In genomic region chr10:121900443-121901174, GRCh38 we compare ENCODE assay signal across 8 cellular contexts. TPM values are rescaled to one million over a fixed set of nuclear protein-coding genes. Genes with fewer than 3 reads are reported as not detected.
A peak's percentile ranks its signal among the peaks of the same experiment; 100 is the strongest.
DNase-seq lines count a peak whose midpoint lies in the region; ATAC-seq, FAIRE-seq and TF ChIP-seq lines count a peak whose summit lies in the region.

No MANE protein-coding gene starts in this region.

- TF ChIP-seq POLR2A in HepG2 (IDR thresholded peaks at IDR 0.05; ENCODE audit: insufficient read depth in 1 of 2, low read depth in 2 of 2, low read length in 2 of 2) = no peak

- CTCF ChIA-PET in Calu3 (lab: Charles Lee) = interaction anchor here (0.6 kb wide), 1 partner anchor 675 kb away, joined by 3 read pairs; no protein-coding TSS in a partner anchor
- CTCF ChIA-PET in HepG2 (lab: Yijun Ruan, JAX; ENCODE audit: low intra/inter-chr PET ratio, low total read pairs) = no interaction called here

- H3K9me3 Mint-ChIP-seq in Calu3 (ENCODE audit: low read depth, unreplicated experiment) = no peaks in the 10 kb centered on the region

- H3K36me3 ChIP-seq in HepG2 (replicated peaks in 1 of 2; ENCODE audit: control insufficient read depth in 1 of 2, insufficient read depth in 2 of 2, low read length in 2 of 2) = peaks cover 7 to 44% of the 10 kb centered on the region in 2 experiments
- peaks cover 27% of the 10 kb centered on the region for H3K36me3 ChIP-seq in upper lobe of right lung

- peaks cover 15% of the 10 kb centered on the region for H3K4me1 ChIP-seq in HepG2 (ENCODE audit: insufficient read depth, low read length)
- no peaks in the 10 kb centered on the region for H3K4me1 ChIP-seq in upper lobe of right lung

- POLR2A ChIA-PET in HepG2 (lab: Yijun Ruan, JAX) = no interaction called here

- DNase-seq in Calu3 (peak; percentile 10), HT1080 (ENCODE audit: low read depth) (peak; percentile 65), NOMO-1 treated with DMSO at 0.1 percent for 48 hours (lab: John Stamatoyannopoulos, UW; ENCODE audit: unreplicated experiment) (peak; percentile 70), cerebellar cortex (ENCODE audit: low spot score) (peak; percentile 85), HepG2 (ENCODE audit: low spot score) (peak; percentile 62), upper lobe of right lung (no peak), COLO668 (lab: John Stamatoyannopoulos, UW; ENCODE audit: unreplicated experiment) (no peak)

- intact Hi-C loops in Calu3 (cut with micrococcal nuclease; ENCODE audit: unreplicated experiment) = loop anchor here (5.0 kb wide), 1 partner anchor 958 kb away; no protein-coding TSS in a partner anchor
- intact Hi-C loops in HepG2 (cut with micrococcal nuclease; ENCODE audit: unreplicated experiment) = loop anchor here (1.0 to 5.0 kb wide), 2 partner anchors 76 to 958 kb away; no protein-coding TSS in a partner anchor
- intact Hi-C loops in upper lobe of right lung (cut with DNase I) = no loop called here

- BruUV-seq in Calu3 (replicated peaks; lab: Mats Ljungman, UMichigan) (no TSS peak), HepG2 (replicated peaks; lab: Mats Ljungman, UMichigan) (no TSS peak)

- TF ChIP-seq RAD21 in HepG2 (CRISPR knock-in tag; IDR thresholded peaks at IDR 0.05) = peak; percentile 46; the same call in 1 of the 2 replicates

- H3K27ac Mint-ChIP-seq in Calu3 (ENCODE audit: unreplicated experiment) = no peak overlapping the region

- TF ChIP-seq CTCF in Calu3 (IDR thresholded peaks at IDR 0.05; ENCODE audit: unreplicated experiment) = peak; percentile 25
- peak; percentile 74 for TF ChIP-seq CTCF in HepG2 (CRISPR knock-in tag; IDR thresholded peaks at IDR 0.05)
- peak; percentile 73 for TF ChIP-seq CTCF in upper lobe of right lung (IDR thresholded peaks at IDR 0.05)

- H3K36me3 Mint-ChIP-seq in Calu3 (ENCODE audit: insufficient read depth, unreplicated experiment) = peaks cover 4% of the 10 kb centered on the region

- H3K9me3 ChIP-seq in HepG2 (ENCODE audit: low read length) (no peaks in the 10 kb centered on the region), upper lobe of right lung (no peaks in the 10 kb centered on the region)

- in situ Hi-C loops in HepG2 (cut with HindIII; ENCODE audit: extremely low pct_ligation_motif_present, low pct_unique_long_range_greater_than_20kb) = no loop called here

- H3K4me3 Mint-ChIP-seq in Calu3 (ENCODE audit: low read depth, unreplicated experiment) = no peak overlapping the region

- TF ChIP-seq EP300 in HepG2 (IDR thresholded peaks at IDR 0.05; ENCODE audit: low read depth in 2 of 2, low read length in 2 of 2) (no peak), HepG2 (CRISPR knock-in tag; IDR thresholded peaks at IDR 0.05; ENCODE audit: borderline replicate concordance) (no peak)

- H3K27me3 Mint-ChIP-seq in Calu3 (ENCODE audit: unreplicated experiment) = no peaks in the 10 kb centered on the region

- H3K27ac ChIP-seq in HepG2 (ENCODE audit: extremely low read length, insufficient read depth, low read length) = no peak overlapping the region
- H3K27ac ChIP-seq in upper lobe of right lung = no peak overlapping the region

- no peaks in the 10 kb centered on the region for H4K20me1 ChIP-seq in HepG2 (ENCODE audit: insufficient read depth, low read length)

- no peak overlapping the region for H2AFZ ChIP-seq in HepG2 (ENCODE audit: low read length)

- H3K27me3 ChIP-seq in HepG2 (ENCODE audit: control insufficient read depth in 1 of 2, insufficient read depth in 2 of 2, low read length in 2 of 2) = no peaks in the 10 kb centered on the region
- H3K27me3 ChIP-seq in upper lobe of right lung = no peaks in the 10 kb centered on the region

- no peak overlapping the region for H3K9ac ChIP-seq in HepG2 (ENCODE audit: insufficient read depth, low read depth, low read length)

- peak; percentile 85 for FAIRE-seq in HepG2 (lab: Jason Lieb, UNC)

- ATAC-seq in GM19324 (IDR thresholded peaks at IDR 0.05; ENCODE audit: low FRiP score, unreplicated experiment) (peak; percentile 73), HepG2 (peak; percentile 83), upper lobe of right lung (peak; percentile 86)

- no peaks in the 10 kb centered on the region for H3K4me1 Mint-ChIP-seq in Calu3 (ENCODE audit: low read depth, unreplicated experiment)

- H3K79me2 ChIP-seq in HepG2 (ENCODE audit: insufficient read depth, low read length) = no peaks in the 10 kb centered on the region

- 68% methylated on average over 10 of the region's 10 CpGs for WGBS in HepG2 (ENCODE audit: low lambda C conversion rate)

- H3K4me3 ChIP-seq in HepG2 (replicated peaks in 1 of 3; ENCODE audit: insufficient read depth in 1 of 3, low read depth in 2 of 3, low read length in 3 of 3) = no peak overlapping the region
- no peak overlapping the region for H3K4me3 ChIP-seq in upper lobe of right lung

- H3K4me2 ChIP-seq in HepG2 (ENCODE audit: low read depth, low read length) = no peak overlapping the region

TF ChIP-seq in HepG2, 621 proteins besides CTCF, POLR2A, EP300 and RAD21 (continues in another document):
- no peak for TF ChIP-seq ZNF639 (CRISPR knock-in tag; conservative IDR thresholded peaks at IDR 0.05)
- no peak for TF ChIP-seq AGO2 (optimal IDR thresholded peaks at IDR 0.05; ENCODE audit: low read depth, low read length)
- no peak for TF ChIP-seq FOXA1 (IDR thresholded peaks at IDR 0.05)
- no peak for TF ChIP-seq FOXA1 (CRISPR knock-in tag; IDR thresholded peaks at IDR 0.05)
- TF ChIP-seq SIX1 (CRISPR knock-in tag; IDR thresholded peaks at IDR 0.05; ENCODE audit: borderline replicate concordance) = no peak
- peak; percentile 24; the same call in 1 of the 2 replicates for TF ChIP-seq SMC3 (IDR thresholded peaks at IDR 0.05; ENCODE audit: low read length)
- no peak for TF ChIP-seq TBL1XR1 (IDR thresholded peaks at IDR 0.05; ENCODE audit: borderline replicate concordance, low read length, partially characterized antibody)

RNA-seq across cellular contexts. Expression of gene ATE1, which starts 27.2 kb away (rescaled TPM):
- total RNA-seq in Calu3 (2022) (17.3 and 18.7 TPM in 2 replicates), HepG2 (2016; rRNA removed; fragmentation: Illumina TruSeq; extraction: Trizol) (42.2 and 68.9 TPM in 2 replicates), upper lobe of right lung (26.6 TPM)
- total RNA-seq in HT1080 (2014; rRNA removed; shearing (Covaris generic)) = 22.2 and 25.8 TPM in 2 replicates
- polyA plus RNA-seq in HT1080 (2015; cell fraction: cytosol; rRNA removed) = 20.5 and 24.7 TPM in 2 replicates
- polyA plus RNA-seq in HT1080 (2015; cell fraction: nucleus; rRNA removed) = 17.8 and 19.7 TPM in 2 replicates
- total RNA-seq in HepG2 (2016; cell fraction: cytosol; rRNA removed; fragmentation: Illumina TruSeq; extraction: Trizol; ENCODE audit: low read depth) = 43.5 and 45.3 TPM in 2 replicates
- 42.7 and 63.5 TPM in 2 replicates for total RNA-seq in HepG2 (2016; cell fraction: insoluble cytoplasmic fraction; rRNA removed; fragmentation: Illumina TruSeq; extraction: Trizol)
- 36.0 and 39.2 TPM in 2 replicates for total RNA-seq in HepG2 (2016; cell fraction: membrane; rRNA removed; fragmentation: Illumina TruSeq; extraction: Trizol)
- total RNA-seq in HepG2 (2016; cell fraction: nucleus; rRNA removed; fragmentation: Illumina TruSeq; extraction: Trizol) = 47.7 and 50.6 TPM in 2 replicates
- polyA plus RNA-seq in HepG2 (2011; rRNA removed) = 13.9 and 17.5 TPM in 2 replicates
- polyA plus RNA-seq in HepG2 (2011; cell fraction: cytosol; rRNA removed) = 10.9 and 15.5 TPM in 2 replicates
- polyA plus RNA-seq in HepG2 (2011; cell fraction: nucleus; rRNA removed) = 8.0 and 12.0 TPM in 2 replicates
- 18.8 and 23.6 TPM in 2 replicates for polyA plus RNA-seq in HepG2 (2012)
- polyA plus RNA-seq in HepG2 (2016; cell fraction: cytosol; fragmentation: Illumina TruSeq; extraction: Trizol; ENCODE audit: low read depth) = 1.3 and 1.5 TPM in 2 replicates
- polyA plus RNA-seq in HepG2 (2016; cell fraction: insoluble cytoplasmic fraction; fragmentation: Illumina TruSeq; extraction: Trizol; ENCODE audit: low read depth) = 40.1 and 45.1 TPM in 2 replicates
- polyA plus RNA-seq in HepG2 (2016; cell fraction: membrane; fragmentation: Illumina TruSeq; extraction: Trizol; ENCODE audit: low read depth) = 5.8 and 7.3 TPM in 2 replicates
- polyA plus RNA-seq in HepG2 (2016; cell fraction: nucleus; fragmentation: Illumina TruSeq; extraction: Trizol; ENCODE audit: insufficient read depth, low read depth) = 24.1 and 26.2 TPM in 2 replicates
- 30.6 and 37.0 TPM in 2 replicates for polyA minus RNA-seq in HepG2 (2011; rRNA and poly(A)+ RNA removed; ENCODE audit: low replicate concordance)
- 46.1 and 56.6 TPM in 2 replicates for polyA minus RNA-seq in HepG2 (2011; cell fraction: cytosol; rRNA and poly(A)+ RNA removed)
- polyA minus RNA-seq in HepG2 (2011; cell fraction: nucleus; rRNA and poly(A)+ RNA removed) = 54.5 and 71.6 TPM in 2 replicates

Comparison
In these comparisons a context has a peak if more than half of its experiments do, and no peak if none do; other contexts are left out.
1. DNase-seq: peak in Calu3 (single experiment), HT1080 (single experiment), NOMO-1 treated with DMSO at 0.1 percent for 48 hours (single experiment), cerebellar cortex (single experiment) and HepG2 (single experiment); none in upper lobe of right lung (single experiment) and COLO668 (single experiment).
2. Peak in every context shown above with its lines, with median percentiles within 50 percentile points of each other: CTCF ChIP-seq and ATAC-seq.